Comparison of ENCODE assay signal across 24 cellular contexts in the genomic region with DNA sequence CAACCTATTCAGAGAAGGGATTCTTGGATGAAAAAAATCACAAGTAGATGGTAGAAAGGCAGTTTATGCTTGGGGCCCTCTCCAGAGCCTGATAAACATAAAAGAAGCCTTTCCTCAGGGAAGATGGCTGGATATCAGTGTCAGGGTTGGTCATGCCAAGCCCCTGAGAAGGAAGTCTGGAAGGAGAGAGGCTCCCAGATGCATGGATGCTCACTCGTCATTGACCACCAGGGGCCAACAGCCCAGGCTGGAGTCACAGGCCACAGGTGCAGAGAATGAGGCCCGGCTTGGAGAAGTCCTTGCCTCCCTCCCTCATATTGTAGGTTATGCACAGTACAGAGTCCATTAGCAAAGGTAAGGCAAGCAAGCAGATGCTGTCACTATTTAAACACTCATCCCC.
"Had no signal": no experiment of that assay in that cellular context is flagged by ENCODE, and none has a peak within 500 bp of the region (broad histone marks: within the 10 kb centered on the region; RNA-seq: fewer than 3 reads in every experiment).

No MANE protein-coding gene starts in this region.

- H3K4me1 ChIP-seq: left lung, lower lobe of right lung, prostate gland, sigmoid colon, spleen, uterus had no signal

- H3K4me3 ChIP-seq: left lung, lower lobe of right lung, mucosa of descending colon, ovary, prostate gland, sigmoid colon, spleen, tibial nerve, uterus had no signal

- H3K36me3 ChIP-seq: left lung, lower lobe of right lung, ovary, prostate gland, sigmoid colon, spleen, uterus had no signal

- ATAC-seq: left colon; left lung; lower lobe of right lung; mucosa of descending colon; naive thymus-derived CD4-positive, alpha-beta T cell; natural killer cell treated with Interleukin-12 subunit alpha and Interleukin-12 subunit beta and Interleukin-15 and Interleukin-18, amount 100 ng/mL, for 72 hours; right cardiac atrium; stimulated activated effector memory CD8-positive, alpha-beta T cell treated with anti-CD3 and anti-CD28 coated beads, Interleukin-12 subunit alpha, Interleukin-12 subunit beta, amount 100 ng/mL, for 72 hours had no signal

- FAIRE-seq: kidney, small intestine had no signal

- H3K27ac ChIP-seq: left lung, lower lobe of right lung, ovary, prostate gland, sigmoid colon, spleen, tibial nerve, uterus had no signal

- H3K9me3 ChIP-seq: lower lobe of right lung, mucosa of descending colon, ovary, prostate gland, sigmoid colon, spleen, tibial nerve, uterus had no signal

- H3K4me3 Mint-ChIP-seq: naive thymus-derived CD4-positive, alpha-beta T cell; natural killer cell treated with Interleukin-12 subunit alpha and Interleukin-12 subunit beta and Interleukin-15 and Interleukin-18, amount 100 ng/mL, for 72 hours; stimulated activated effector memory CD8-positive, alpha-beta T cell treated with anti-CD3 and anti-CD28 coated beads, Interleukin-12 subunit alpha, Interleukin-12 subunit beta, amount 100 ng/mL, for 72 hours; stimulated activated naive CD8-positive, alpha-beta T cell treated with anti-CD3 and anti-CD28 coated beads, Interleukin-15, Interleukin-2, amounts not matched to agents 100 ng/mL and 50 ng/mL, for 24 hours; type B pancreatic cell had no signal

- H3K4me1 Mint-ChIP-seq: naive thymus-derived CD4-positive, alpha-beta T cell; stimulated activated effector memory CD8-positive, alpha-beta T cell treated with anti-CD3 and anti-CD28 coated beads, Interleukin-12 subunit alpha, Interleukin-12 subunit beta, amount 100 ng/mL, for 72 hours had no signal

- H3K36me3 Mint-ChIP-seq: naive thymus-derived CD4-positive, alpha-beta T cell; natural killer cell treated with Interleukin-12 subunit alpha and Interleukin-12 subunit beta and Interleukin-15 and Interleukin-18, amount 100 ng/mL, for 72 hours; stimulated activated effector memory CD8-positive, alpha-beta T cell treated with anti-CD3 and anti-CD28 coated beads, Interleukin-12 subunit alpha, Interleukin-12 subunit beta, amount 100 ng/mL, for 72 hours; type B pancreatic cell had no signal

- H3K9me3 Mint-ChIP-seq: natural killer cell treated with Interleukin-12 subunit alpha and Interleukin-12 subunit beta and Interleukin-15 and Interleukin-18, amount 100 ng/mL, for 72 hours; stimulated activated effector memory CD8-positive, alpha-beta T cell treated with anti-CD3 and anti-CD28 coated beads, Interleukin-12 subunit alpha, Interleukin-12 subunit beta, amount 100 ng/mL, for 72 hours; stimulated activated naive CD8-positive, alpha-beta T cell treated with anti-CD3 and anti-CD28 coated beads, Interleukin-15, Interleukin-2, amounts not matched to agents 100 ng/mL and 50 ng/mL, for 24 hours; type B pancreatic cell had no signal

- H3K27me3 ChIP-seq: left lung, ovary, sigmoid colon, tibial nerve, uterus had no signal

- DNase-seq: hippocampal formation; kidney; left colon; left lung; lower lobe of right lung; mammary epithelial cell; midbrain; mucosa of descending colon; naive thymus-derived CD4-positive, alpha-beta T cell; ovary; retina; right cardiac atrium; sigmoid colon; small intestine; spleen; stimulated activated CD4-positive, alpha-beta T cell treated with anti-CD3 and anti-CD28 coated beads, Interleukin-4, amount 100 ng/mL, for 24 hours; stimulated activated naive CD4-positive, alpha-beta T cell; uterus had no signal

- H3K27me3 Mint-ChIP-seq: natural killer cell treated with Interleukin-12 subunit alpha and Interleukin-12 subunit beta and Interleukin-15 and Interleukin-18, amount 100 ng/mL, for 72 hours had no signal

- H3K27ac Mint-ChIP-seq: naive thymus-derived CD4-positive, alpha-beta T cell; natural killer cell treated with Interleukin-12 subunit alpha and Interleukin-12 subunit beta and Interleukin-15 and Interleukin-18, amount 100 ng/mL, for 72 hours; stimulated activated effector memory CD8-positive, alpha-beta T cell treated with anti-CD3 and anti-CD28 coated beads, Interleukin-12 subunit alpha, Interleukin-12 subunit beta, amount 100 ng/mL, for 72 hours; stimulated activated naive CD8-positive, alpha-beta T cell treated with anti-CD3 and anti-CD28 coated beads, Interleukin-15, Interleukin-2, amounts not matched to agents 100 ng/mL and 50 ng/mL, for 24 hours; type B pancreatic cell had no signal
